30 cellular contexts compared by ENCODE assay signal in genomic region chr22:44387486-44387885, GRCh38.
"Had no signal": no experiment of that assay in that cellular context is flagged by ENCODE, and none has a peak within 500 bp of the region (broad histone marks: within the 10 kb centered on the region; RNA-seq: fewer than 3 reads in every experiment).

No MANE protein-coding gene starts in this region.

- H3K9me3 ChIP-seq: body of pancreas, esophagus squamous epithelium, right lobe of liver, testis, transverse colon, uterus had no signal

- H3K27me3 ChIP-seq: body of pancreas, cardiac muscle cell, hepatocyte, right lobe of liver, testis, transverse colon, uterus had no signal

- H3K27ac Mint-ChIP-seq: activated CD4-positive, alpha-beta memory T cell treated with anti-CD3 and anti-CD28 coated beads for 36 hours; activated CD4-positive, alpha-beta T cell treated with anti-CD3 and anti-CD28 coated beads, Interleukin-2, amount 10 ng/mL, durations not matched to agents 24 days and 14 days; activated naive CD8-positive, alpha-beta T cell; activated T-cell treated with anti-CD3 and anti-CD28 coated beads, Interleukin-2, amount 50 U/mL, for 24 hours; dendritic cell treated with granulocyte-macrophage colony-stimulating factor and Interleukin-4, amounts not matched to agents 40 ng/mL and 50 ng/mL, for 4 days; mesothelial cell of epicardium; naive B cell had no signal

- H3K27me3 Mint-ChIP-seq: dendritic cell treated with granulocyte-macrophage colony-stimulating factor and Interleukin-4, amounts not matched to agents 40 ng/mL and 50 ng/mL, for 4 days had no signal

- H3K9me3 Mint-ChIP-seq: activated CD4-positive, alpha-beta memory T cell treated with anti-CD3 and anti-CD28 coated beads for 36 hours; activated CD4-positive, alpha-beta T cell treated with anti-CD3 and anti-CD28 coated beads, Interleukin-2, amount 10 ng/mL, durations not matched to agents 24 days and 14 days; activated T-cell treated with anti-CD3 and anti-CD28 coated beads, Interleukin-2, amount 50 U/mL, for 24 hours; dendritic cell treated with granulocyte-macrophage colony-stimulating factor and Interleukin-4, amounts not matched to agents 40 ng/mL and 50 ng/mL, for 4 days; mesothelial cell of epicardium; naive B cell had no signal

- DNase-seq: activated CD4-positive, alpha-beta memory T cell treated with anti-CD3 and anti-CD28 coated beads for 36 hours; activated CD4-positive, alpha-beta T cell treated with anti-CD3 and anti-CD28 coated beads, Interleukin-2, amount 10 ng/mL, durations not matched to agents 24 days and 14 days; activated CD4-positive, CD25-positive, alpha-beta regulatory T cell treated with anti-CD3 and anti-CD28 coated beads, Interleukin-2, amount 50 U/mL, for 72 hours; activated CD8-positive, alpha-beta memory T cell treated with anti-CD3 and anti-CD28 coated beads, Interleukin-2, amount 50 U/mL, for 4 hours; activated T-cell treated with anti-CD3 and anti-CD28 coated beads, Interleukin-2, amount 50 U/mL, for 24 hours; anterior cingulate cortex; body of pancreas; esophagus squamous epithelium; foreskin melanocyte; islet precursor cell; naive B cell; occipital lobe; stimulated activated CD4-positive, alpha-beta T cell treated with anti-CD3 and anti-CD28 coated beads, Interleukin-12 subunit alpha, Interleukin-12 subunit beta, amount 100 ng/mL, for 4 hours; stimulated activated CD4-positive, alpha-beta T cell treated with anti-CD3 and anti-CD28 coated beads, Interleukin-4, amount 100 ng/mL, for 1 hour; stimulated activated naive CD8-positive, alpha-beta T cell treated with anti-CD3 and anti-CD28 coated beads, Interleukin-15, Interleukin-2, amounts not matched to agents 100 U/mL and 50 U/mL, for 24 hours; T-helper 2 cell; testis; transverse colon; uterus had no signal

- ATAC-seq: body of pancreas; right lobe of liver; SK-N-SH treated with all-trans-retinoic acid at 6 μM for 48 hours; stimulated activated naive CD8-positive, alpha-beta T cell treated with anti-CD3 and anti-CD28 coated beads, Interleukin-15, Interleukin-2, amounts not matched to agents 100 U/mL and 50 U/mL, for 24 hours had no signal

- H3K4me3 Mint-ChIP-seq: activated CD4-positive, alpha-beta memory T cell treated with anti-CD3 and anti-CD28 coated beads for 36 hours; activated CD4-positive, alpha-beta T cell treated with anti-CD3 and anti-CD28 coated beads, Interleukin-2, amount 10 ng/mL, durations not matched to agents 24 days and 14 days; activated naive CD8-positive, alpha-beta T cell; activated T-cell treated with anti-CD3 and anti-CD28 coated beads, Interleukin-2, amount 50 U/mL, for 24 hours; dendritic cell treated with granulocyte-macrophage colony-stimulating factor and Interleukin-4, amounts not matched to agents 40 ng/mL and 50 ng/mL, for 4 days; mesothelial cell of epicardium; naive B cell had no signal

- H3K4me3 ChIP-seq: body of pancreas, cardiac muscle cell, esophagus squamous epithelium, hepatocyte, right lobe of liver, skin epidermis, testis, transverse colon, uterus had no signal

- H3K4me1 ChIP-seq: body of pancreas, esophagus squamous epithelium, parathyroid adenoma, transverse colon, uterus had no signal

- H3K36me3 ChIP-seq: cardiac muscle cell, esophagus squamous epithelium, right lobe of liver, transverse colon, uterus had no signal

- H3K4me1 Mint-ChIP-seq: activated CD4-positive, alpha-beta T cell treated with anti-CD3 and anti-CD28 coated beads, Interleukin-2, amount 10 ng/mL, durations not matched to agents 24 days and 14 days; naive B cell had no signal

- H3K36me3 Mint-ChIP-seq: activated CD4-positive, alpha-beta memory T cell treated with anti-CD3 and anti-CD28 coated beads for 36 hours; activated naive CD8-positive, alpha-beta T cell; mesothelial cell of epicardium; naive B cell had no signal

- FAIRE-seq: endometrium had no signal

- H3K9ac ChIP-seq: parathyroid adenoma had no signal

- H3K27ac ChIP-seq: body of pancreas, cardiac muscle cell, epithelial cell of prostate, esophagus squamous epithelium, hepatocyte, parathyroid adenoma, right lobe of liver, skin epidermis, testis, transverse colon, uterus had no signal
